8 cellular contexts compared by ENCODE assay signal in the genomic region with DNA sequence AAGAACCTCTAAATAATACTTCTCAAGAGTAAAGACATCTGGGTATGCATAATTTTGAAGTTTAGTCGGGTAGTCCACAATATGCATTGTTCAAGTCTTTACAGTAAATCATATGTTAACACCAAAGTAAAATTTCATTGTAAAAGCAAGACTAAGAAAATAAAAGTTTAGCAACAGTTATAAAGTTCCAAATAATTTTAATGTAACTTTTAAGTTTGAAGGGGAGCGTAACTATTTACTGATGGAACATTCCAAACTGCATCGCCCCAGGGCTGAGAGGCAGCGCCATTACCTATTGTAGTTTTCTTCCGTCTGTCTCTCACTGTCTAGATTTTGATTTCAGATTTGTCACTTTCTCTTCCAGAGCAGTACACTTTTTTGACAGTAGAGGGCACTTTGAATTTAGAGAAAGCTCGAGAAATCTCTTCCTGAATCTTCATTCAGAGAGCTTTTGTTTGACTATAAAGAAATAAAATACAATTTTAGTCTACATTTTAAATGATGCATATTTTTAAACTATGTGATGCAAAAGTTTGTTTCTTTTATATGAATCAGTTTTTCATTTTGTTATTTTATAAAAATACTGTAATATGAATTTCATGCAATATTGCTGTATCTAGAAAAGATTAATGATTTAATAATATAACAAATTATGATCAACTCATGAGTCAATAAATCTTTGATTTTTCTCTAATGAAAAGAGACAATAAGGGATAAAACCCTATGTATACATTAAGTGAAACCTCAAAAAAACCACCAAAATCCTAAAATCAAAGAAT.
DNase-seq lines count a peak whose midpoint lies in the region; ATAC-seq and TF ChIP-seq lines count a peak whose summit lies in the region.

No MANE protein-coding gene starts in this region.

- no peaks in the 10 kb centered on the region for H3K36me3 Mint-ChIP-seq in mesothelial cell of epicardium

- H3K4me3 Mint-ChIP-seq in mesothelial cell of epicardium = no peak overlapping the region

- H3K4me1 Mint-ChIP-seq in mesothelial cell of epicardium = peaks cover 33% of the 10 kb centered on the region

- TF ChIP-seq CTCF in mesothelial cell of epicardium (IDR thresholded peaks at IDR 0.05; ENCODE audit: unreplicated experiment) = peak; percentile 83

- no peaks in the 10 kb centered on the region for H3K27me3 Mint-ChIP-seq in mesothelial cell of epicardium (ENCODE audit: low read depth)

- ATAC-seq in GM21390 (IDR thresholded peaks at IDR 0.05; ENCODE audit: unreplicated experiment) = peak; percentile 85
- ATAC-seq in HG03575 (IDR thresholded peaks at IDR 0.05; ENCODE audit: extremely low read depth, insufficient number of reproducible peaks, low FRiP score, unreplicated experiment) = peak; percentile 85
- ATAC-seq in GM18520 (IDR thresholded peaks at IDR 0.05; ENCODE audit: unreplicated experiment) = no peak

- peak; percentile 88 for DNase-seq in DMS53 (lab: John Stamatoyannopoulos, UW)
- DNase-seq in NCI-H748 (lab: John Stamatoyannopoulos, UW; ENCODE audit: unreplicated experiment) = peak; percentile 86
- DNase-seq in cerebellar cortex (ENCODE audit: low spot score) = peak; percentile 75
- DNase-seq in mesothelial cell of epicardium (ENCODE audit: low spot score in 2 of 2, unreplicated experiment in 2 of 2) = no peak
- no peak for DNase-seq in activated CD8-positive, alpha-beta memory T cell treated with anti-CD3 and anti-CD28 coated beads, Interleukin-2, amount 50 U/mL, for 4 hours

- no peaks in the 10 kb centered on the region for H3K9me3 Mint-ChIP-seq in mesothelial cell of epicardium

- H3K27ac Mint-ChIP-seq in mesothelial cell of epicardium = no peak overlapping the region

Comparison
In these comparisons a context has a peak if more than half of its experiments do, and no peak if none do; other contexts are left out.
1. DNase-seq: peak in DMS53 (single experiment), NCI-H748 (single experiment) and cerebellar cortex (single experiment); none in mesothelial cell of epicardium (0 of 2) and activated CD8-positive, alpha-beta memory T cell treated with anti-CD3 and anti-CD28 coated beads, Interleukin-2, amount 50 U/mL, for 4 hours (single experiment).